Comparison of ENCODE assay signal across 16 cellular contexts in the genomic region with DNA sequence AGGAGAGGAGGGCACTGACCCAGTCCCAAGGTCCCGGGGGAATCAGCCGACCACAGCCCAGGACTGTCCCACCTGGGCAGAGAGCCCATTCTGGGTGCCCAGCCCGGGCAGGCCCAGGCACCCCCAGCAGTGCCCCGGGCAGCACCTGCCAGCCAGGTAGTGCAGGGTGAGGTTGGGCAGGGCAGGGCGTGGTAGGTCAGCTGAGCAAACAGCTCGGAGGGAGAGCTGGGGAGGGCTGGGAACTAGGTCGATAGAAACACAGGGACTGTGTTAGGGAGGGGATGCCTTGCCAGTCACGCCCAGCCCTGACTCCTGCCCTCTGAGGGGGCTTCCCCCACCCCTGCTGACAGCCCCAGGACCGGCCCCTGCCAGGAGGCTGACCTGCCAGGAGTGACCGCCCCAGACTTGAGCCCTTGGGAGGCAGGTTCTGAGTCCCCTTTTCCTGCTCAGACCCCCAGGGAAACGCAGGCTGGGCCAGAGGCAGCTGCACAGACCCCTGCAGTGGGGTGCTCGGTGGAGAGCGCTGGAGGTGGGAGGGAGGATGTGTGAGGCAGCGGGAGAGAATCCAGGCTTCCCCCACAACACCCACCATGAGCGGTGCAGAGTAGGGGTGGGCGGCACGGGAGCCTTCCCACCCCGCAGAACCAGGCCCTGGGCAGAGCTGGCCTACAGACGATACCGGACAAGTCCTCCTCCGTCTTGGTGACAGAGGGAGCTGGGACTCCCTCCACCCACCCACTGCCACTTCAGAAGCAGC. TPM values are rescaled to one million over a fixed set of nuclear protein-coding genes. Genes with fewer than 3 reads are reported as not detected.
A peak's percentile ranks its signal among the peaks of the same experiment; 100 is the strongest.
DNase-seq lines count a peak whose midpoint lies in the region; ATAC-seq and TF ChIP-seq lines count a peak whose summit lies in the region.
"Had no signal": no experiment of that assay in that cellular context is flagged by ENCODE, and none has a peak within 500 bp of the region (broad histone marks: within the 10 kb centered on the region; RNA-seq: fewer than 3 reads in every experiment).

No MANE protein-coding gene starts in this region.

- H3K4me2 ChIP-seq in IMR-90 (ENCODE audit: low read depth, low read length): no peak overlapping the region
- H3K4me2 ChIP-seq: BLaER1 treated with 17β-estradiol and CSF1 and Interleukin-3, amounts not matched to agents 10 nM and 100 nM had no signal

- no peaks in the 10 kb centered on the region for H3K4me1 ChIP-seq in IMR-90 (ENCODE audit: control insufficient read depth, insufficient read depth, low read length)
- peaks cover 8% of the 10 kb centered on the region for H3K4me1 ChIP-seq in RWPE2 (ENCODE audit: insufficient read depth, poor library complexity, severe bottlenecking)
- peaks cover 0 to 7% of the 10 kb centered on the region in 2 donors for H3K4me1 ChIP-seq in lung (ENCODE audit: control insufficient read depth in 2 of 2, insufficient read depth in 2 of 2, low read length in 2 of 2)

- H2AK5ac ChIP-seq in IMR-90 (ENCODE audit: low read depth, low read length): no peak overlapping the region

- H3K56ac ChIP-seq in IMR-90 (ENCODE audit: extremely low read depth, insufficient read depth, low read length): no peak overlapping the region

- H3K9me1 ChIP-seq in IMR-90 (ENCODE audit: insufficient read depth, low read length): no peaks in the 10 kb centered on the region

- no peaks in the 10 kb centered on the region for H3K36me3 ChIP-seq in IMR-90 (ENCODE audit: control insufficient read depth, insufficient read depth, low read length)
- H3K36me3 ChIP-seq in RWPE2 (ENCODE audit: low read depth): no peaks in the 10 kb centered on the region
- no peaks in the 10 kb centered on the region for H3K36me3 ChIP-seq in lung (ENCODE audit: control insufficient read depth in 2 of 2, insufficient read depth in 2 of 2, low read length in 2 of 2)
- H3K36me3 ChIP-seq: BLaER1 treated with 17β-estradiol and CSF1 and Interleukin-3, amounts not matched to agents 10 nM and 100 nM; brain microvascular endothelial cell; uterus had no signal

- ATAC-seq in IMR-90 (ENCODE audit: low read depth) (no peak), RWPE2 (ENCODE audit: low read depth) (peak; percentile 89), lung (ENCODE audit: insufficient read depth, low FRiP score) (no peak), HG03108 (IDR thresholded peaks at IDR 0.05; ENCODE audit: unreplicated experiment) (no peak)

- CTCF ChIA-PET in IMR-90 (lab: Yijun Ruan, JAX): no interaction called here

- dilution Hi-C loops in IMR-90 (cut with HindIII; ENCODE audit: low sequenced_read_pairs, unreplicated experiment): no loop called here

- H3K4me3 ChIP-seq in IMR-90 (ENCODE audit: insufficient read depth, low read depth, low read length): no peak overlapping the region
- no peak overlapping the region for H3K4me3 ChIP-seq in RWPE2 (ENCODE audit: severe bottlenecking)
- H3K4me3 ChIP-seq in lung: no peak overlapping the region
- H3K4me3 ChIP-seq: BLaER1 treated with 17β-estradiol and CSF1 and Interleukin-3, amounts not matched to agents 10 nM and 100 nM; uterus had no signal

- no TSS peak for BruUV-seq in IMR-90 (replicated peaks; lab: Mats Ljungman, UMichigan)

- peak; percentile 80 for DNase-seq in COR-L47 (lab: John Stamatoyannopoulos, UW)
- DNase-seq in IMR-90: no peak
- no peak for DNase-seq in RWPE2 (ENCODE audit: low spot score)
- peak; percentile 74 for DNase-seq in lung (ENCODE audit: low spot score)
- DNase-seq in activated gamma-delta T cell (lab: John Stamatoyannopoulos, UW): no peak
- no peak for DNase-seq in NCI-H446 (lab: John Stamatoyannopoulos, UW)
- DNase-seq in activated naive CD4-positive, alpha-beta T cell treated with anti-CD3 and anti-CD28 coated beads, Interleukin-2, amount 50 U/mL, for 16 hours: no peak
- DNase-seq: activated CD4-positive, CD25-positive, alpha-beta regulatory T cell treated with anti-CD3 and anti-CD28 coated beads, Interleukin-2, amount 50 U/mL, for 72 hours; brain microvascular endothelial cell; H9; KBM-7; uterus had no signal

- no peak for TF ChIP-seq RAD21 in IMR-90 (IDR thresholded peaks at IDR 0.05; ENCODE audit: low read length)

- H3K9me3 ChIP-seq in IMR-90 (ENCODE audit: control insufficient read depth, insufficient read depth, low read length): no peaks in the 10 kb centered on the region
- no peaks in the 10 kb centered on the region for H3K9me3 ChIP-seq in RWPE2 (ENCODE audit: severe bottlenecking)
- peaks cover 0 to 2% of the 10 kb centered on the region in 2 donors for H3K9me3 ChIP-seq in lung (ENCODE audit: control insufficient read depth in 2 of 2, insufficient read depth in 1 of 2, low read length in 1 of 2)
- H3K9me3 ChIP-seq: BLaER1 treated with 17β-estradiol and CSF1 and Interleukin-3, amounts not matched to agents 10 nM and 100 nM; uterus had no signal

- H3K14ac ChIP-seq in IMR-90 (replicated peaks; ENCODE audit: low read depth, low read length): no peak overlapping the region

- no peaks in the 10 kb centered on the region for H4K20me1 ChIP-seq in IMR-90 (ENCODE audit: insufficient read depth, low read length)

- no peak overlapping the region for H3K23ac ChIP-seq in IMR-90 (ENCODE audit: low read depth, low read length)

- no peak overlapping the region for H2AK9ac ChIP-seq in IMR-90 (replicated peaks; ENCODE audit: low read depth, low read length, poor library complexity)

- H4K8ac ChIP-seq in IMR-90 (ENCODE audit: low read depth in 2 of 2, low read length in 2 of 2): no peak overlapping the region

- H3K27me3 ChIP-seq in IMR-90 (ENCODE audit: control insufficient read depth, insufficient read depth, low read length) (peaks cover 64% of the 10 kb centered on the region), RWPE2 (ENCODE audit: insufficient read depth, poor library complexity, severe bottlenecking) (peaks cover 13% of the 10 kb centered on the region), lung (ENCODE audit: control insufficient read depth, insufficient read depth) (no peaks in the 10 kb centered on the region)

- H3K4ac ChIP-seq in IMR-90 (ENCODE audit: low read depth, low read length): no peak overlapping the region

- H2BK20ac ChIP-seq in IMR-90 (ENCODE audit: low read depth, low read length): no peak overlapping the region

- H2BK5ac ChIP-seq in IMR-90 (ENCODE audit: low read depth, low read length, poor library complexity, severe bottlenecking): no peak overlapping the region

- POLR2A ChIA-PET in IMR-90 (lab: Charles Lee; ENCODE audit: unreplicated experiment): no interaction called here

- no peak for TF ChIP-seq CTCF in IMR-90 (conservative IDR thresholded peaks at IDR 0.05; ENCODE audit: low read depth, low read length)
- TF ChIP-seq CTCF in RWPE2 (IDR thresholded peaks at IDR 0.05; ENCODE audit: poor library complexity, severe bottlenecking): no peak
- no peak for TF ChIP-seq CTCF in lung (IDR thresholded peaks at IDR 0.05; ENCODE audit: control extremely low read depth, extremely low read depth)

- H4K91ac ChIP-seq in IMR-90 (ENCODE audit: insufficient read depth, low read depth, low read length): no peak overlapping the region

- H3K18ac ChIP-seq in IMR-90 (ENCODE audit: low read depth, low read length): no peak overlapping the region

- no CpG with 5 or more reads among the region's 21 CpGs for WGBS in IMR-90 (ENCODE audit: extremely low coverage in 2 of 2, insufficient read length in 1 of 2), 2 experiments
- WGBS in lung, 2 donors: 53 to 56% methylated on average over 21 of the region's 21 CpGs

- H2BK120ac ChIP-seq in IMR-90 (ENCODE audit: low read depth, low read length): no peak overlapping the region

- intact Hi-C loops in IMR-90 (cut with micrococcal nuclease): no loop called here

- H3K27ac ChIP-seq in IMR-90 (ENCODE audit: insufficient read depth, low read length) (no peak overlapping the region), RWPE2 (ENCODE audit: poor library complexity, severe bottlenecking) (no peak overlapping the region), lung (ENCODE audit: low read depth in 1 of 2, low read length in 1 of 2) (no peak overlapping the region)
- H3K27ac ChIP-seq: BLaER1 treated with 17β-estradiol and CSF1 and Interleukin-3, amounts not matched to agents 10 nM and 100 nM; brain microvascular endothelial cell; uterus had no signal

- H2BK15ac ChIP-seq in IMR-90 (ENCODE audit: low read depth, low read length): no peak overlapping the region

- peak overlapping the region; percentile 6 for H2AFZ ChIP-seq in IMR-90 (replicated peaks; ENCODE audit: low read length, poor library complexity)

- TF ChIP-seq POLR2A in IMR-90 (IDR thresholded peaks at IDR 0.05; ENCODE audit: low read depth, low read length): no peak

- no peak overlapping the region for H4K5ac ChIP-seq in IMR-90 (ENCODE audit: low read depth, low read length)

- no peaks in the 10 kb centered on the region for H3K79me1 ChIP-seq in IMR-90 (ENCODE audit: low read depth in 1 of 2, low read length in 2 of 2)

- in situ Hi-C loops in IMR-90 (cut with MboI; ENCODE audit: low sequenced_read_pairs): no loop called here

- H3K9ac ChIP-seq in IMR-90 (ENCODE audit: low read depth, low read length): no peak overlapping the region

RNA-seq across cellular contexts. Expression of a gene that starts 4.7 kb away (rescaled TPM):
- not detected in 2 replicates for total RNA-seq in IMR-90 (2012; rRNA removed)
- not detected in 2 replicates for polyA plus RNA-seq in IMR-90 (2012; rRNA removed)
- polyA plus RNA-seq in IMR-90 (2012; cell fraction: cytosol; rRNA removed): not detected in 2 replicates
- polyA plus RNA-seq in IMR-90 (2012; cell fraction: nucleus; rRNA removed; ENCODE audit: low replicate concordance): not detected in 2 replicates
- 1 to 10 TPM in 1 of 2 donors, under 1 TPM in 1; 0.40 to 5.9 TPM for total RNA-seq in lung
- polyA plus RNA-seq in lung: 1 to 10 TPM in 1 of 2 donors, under 1 TPM in 1; 0.71 to 2.1 TPM
- total RNA-seq: endothelial cell of umbilical vein, H9, myocyte, uterus had no signal
- polyA plus RNA-seq: endothelial cell of umbilical vein had no signal

RNA-seq across cellular contexts. Expression of a gene that starts 29.5 kb away (rescaled TPM):
- 11.9 and 17.0 TPM in 2 replicates for total RNA-seq in IMR-90 (2012; rRNA removed)
- polyA plus RNA-seq in IMR-90 (2012; rRNA removed): 32.3 and 35.1 TPM in 2 replicates
- polyA plus RNA-seq in IMR-90 (2012; cell fraction: cytosol; rRNA removed): 19.9 and 40.7 TPM in 2 replicates
- 9.6 and 14.1 TPM in 2 replicates for polyA plus RNA-seq in IMR-90 (2012; cell fraction: nucleus; rRNA removed; ENCODE audit: low replicate concordance)
- 10 to 100 TPM; 11.1 to 52.1 TPM for total RNA-seq in lung
- 100 to 1,000 TPM in 1 of 2 donors, 10 to 100 TPM in 1; 50.2 to 164 TPM for polyA plus RNA-seq in lung

RNA-seq across cellular contexts. Expression of a gene that starts 41.0 kb away (rescaled TPM):
- not detected in 2 replicates for total RNA-seq in IMR-90 (2012; rRNA removed)
- polyA plus RNA-seq in IMR-90 (2012; rRNA removed): not detected in 2 replicates
- 0.02 TPM in 1 of 2 replicates, not detected in the other for polyA plus RNA-seq in IMR-90 (2012; cell fraction: cytosol; rRNA removed)
- not detected in 2 replicates for polyA plus RNA-seq in IMR-90 (2012; cell fraction: nucleus; rRNA removed; ENCODE audit: low replicate concordance)
- total RNA-seq in lung: not detected
- under 1 TPM; 0.01 to 0.04 TPM for polyA plus RNA-seq in lung
- total RNA-seq: endothelial cell of umbilical vein had no signal
- polyA plus RNA-seq: endothelial cell of umbilical vein had no signal

RNA-seq across cellular contexts. Expression of a gene that starts 41.5 kb away (rescaled TPM):
- under 0.01 TPM in 1 of 2 replicates, not detected in the other for total RNA-seq in IMR-90 (2012; rRNA removed)
- polyA plus RNA-seq in IMR-90 (2012; rRNA removed): 0.14 TPM in 1 of 2 replicates, not detected in the other
- polyA plus RNA-seq in IMR-90 (2012; cell fraction: cytosol; rRNA removed): 0.04 TPM in 1 of 2 replicates, not detected in the other
- polyA plus RNA-seq in IMR-90 (2012; cell fraction: nucleus; rRNA removed; ENCODE audit: low replicate concordance): 0.19 TPM in 1 of 2 replicates, not detected in the other
- total RNA-seq in lung: under 1 TPM in 1 of 2 donors, not detected in 1; 0.21 TPM
- polyA plus RNA-seq in lung: under 1 TPM in 1 of 2 donors, not detected in 1; 0.28 TPM
- total RNA-seq: endothelial cell of umbilical vein, myocyte had no signal

RNA-seq across cellular contexts. Expression of a gene that starts 45.8 kb away (rescaled TPM):
- 189 and 194 TPM in 2 replicates for total RNA-seq in IMR-90 (2012; rRNA removed)
- polyA plus RNA-seq in IMR-90 (2012; rRNA removed): 220 and 287 TPM in 2 replicates
- polyA plus RNA-seq in IMR-90 (2012; cell fraction: cytosol; rRNA removed): 306 and 488 TPM in 2 replicates
- polyA plus RNA-seq in IMR-90 (2012; cell fraction: nucleus; rRNA removed; ENCODE audit: low replicate concordance): 94.6 and 127 TPM in 2 replicates
- 100 to 1,000 TPM; 107 to 124 TPM for total RNA-seq in lung
- polyA plus RNA-seq in lung: 100 to 1,000 TPM; 139 to 187 TPM

Comparison
In these comparisons a context has a peak if more than half of its experiments do, and no peak if none do; other contexts are left out.
1. DNase-seq: peak in COR-L47 (single experiment) and lung (single experiment); none in IMR-90 (single experiment), RWPE2 (single experiment), activated gamma-delta T cell (single experiment), NCI-H446 (0 of 2) and activated naive CD4-positive, alpha-beta T cell treated with anti-CD3 and anti-CD28 coated beads, Interleukin-2, amount 50 U/mL, for 16 hours (single experiment).